ENCODE assay signal across 23 cellular contexts in genomic region chr10:11479307-11479706, GRCh38.
DNase-seq lines count a peak whose midpoint lies in the region; ATAC-seq and TF ChIP-seq lines count a peak whose summit lies in the region.
"Had no signal": no experiment of that assay in that cellular context is flagged by ENCODE, and none has a peak within 500 bp of the region (broad histone marks: within the 10 kb centered on the region; RNA-seq: fewer than 3 reads in every experiment).

No MANE protein-coding gene starts in this region.

- no peak overlapping the region for H3K4me3 Mint-ChIP-seq in CD4-positive, alpha-beta T cell
- H3K4me3 Mint-ChIP-seq in HFFc6 = no peak overlapping the region
- H3K4me3 Mint-ChIP-seq in activated T-helper 17 cell treated with anti-CD3 and anti-CD28 coated beads, Interleukin-2, amount 50 U/mL, for 72 hours = no peak overlapping the region
- peak overlapping the region in 4 of 10 donors; percentile 7 to 47 (median 32) for H3K4me3 Mint-ChIP-seq in naive thymus-derived CD8-positive, alpha-beta T cell
- H3K4me3 Mint-ChIP-seq: CD8-positive, alpha-beta memory T cell had no signal

- peak; percentile 24 for ATAC-seq in CD4-positive, alpha-beta T cell (ENCODE audit: poor library complexity)
- no peak for ATAC-seq in activated T-helper 17 cell treated with anti-CD3 and anti-CD28 coated beads, Interleukin-2, amount 50 U/mL, for 72 hours (replicated peaks)
- peak; percentile 47 to 65 for ATAC-seq in naive thymus-derived CD8-positive, alpha-beta T cell
- no peak for ATAC-seq in GM18867 (IDR thresholded peaks at IDR 0.05; ENCODE audit: unreplicated experiment)
- ATAC-seq: Panc1 had no signal

- POLR2A ChIA-PET in CD4-positive, alpha-beta T cell (lab: Charles Lee) = no interaction called here
- POLR2A ChIA-PET in naive thymus-derived CD8-positive, alpha-beta T cell (lab: Charles Lee) = interaction anchor here (0.6 kb wide), 1 partner anchor 361 kb away, joined by 3 read pairs; no protein-coding TSS in a partner anchor

- H3K36me3 Mint-ChIP-seq in CD4-positive, alpha-beta T cell (ENCODE audit: low read depth) = peaks cover 18% of the 10 kb centered on the region
- no peaks in the 10 kb centered on the region; the same call in 1 of the 2 replicates for H3K36me3 Mint-ChIP-seq in HFFc6 (ENCODE audit: low read depth)
- H3K36me3 Mint-ChIP-seq in activated T-helper 17 cell treated with anti-CD3 and anti-CD28 coated beads, Interleukin-2, amount 50 U/mL, for 72 hours (ENCODE audit: low read depth) = no peaks in the 10 kb centered on the region
- H3K36me3 Mint-ChIP-seq in naive thymus-derived CD8-positive, alpha-beta T cell = peaks cover 7 to 23% (median 13%) of the 10 kb centered on the region in 3 donors

- H3K27me3 Mint-ChIP-seq in CD4-positive, alpha-beta T cell = no peaks in the 10 kb centered on the region
- H3K27me3 Mint-ChIP-seq in HFFc6 (ENCODE audit: insufficient read depth) = no peaks in the 10 kb centered on the region
- H3K27me3 Mint-ChIP-seq in activated T-helper 17 cell treated with anti-CD3 and anti-CD28 coated beads, Interleukin-2, amount 50 U/mL, for 72 hours = no peaks in the 10 kb centered on the region
- H3K27me3 Mint-ChIP-seq in naive thymus-derived CD8-positive, alpha-beta T cell = no peaks in the 10 kb centered on the region

- H3K27ac ChIP-seq in CD4-positive, alpha-beta T cell (ENCODE audit: low read depth, low read length) = no peak overlapping the region
- H3K27ac ChIP-seq: BLaER1 treated with 17β-estradiol and CSF1 and Interleukin-3, amounts not matched to agents 10 nM and 100 nM had no signal

- no peaks in the 10 kb centered on the region for H3K9me3 Mint-ChIP-seq in CD4-positive, alpha-beta T cell
- H3K9me3 Mint-ChIP-seq in HFFc6 = no peaks in the 10 kb centered on the region
- H3K9me3 Mint-ChIP-seq in activated T-helper 17 cell treated with anti-CD3 and anti-CD28 coated beads, Interleukin-2, amount 50 U/mL, for 72 hours = no peaks in the 10 kb centered on the region
- H3K9me3 Mint-ChIP-seq in naive thymus-derived CD8-positive, alpha-beta T cell = no peaks in the 10 kb centered on the region
- H3K9me3 Mint-ChIP-seq: CD8-positive, alpha-beta memory T cell had no signal

- H3K27ac Mint-ChIP-seq in CD4-positive, alpha-beta T cell = no peak overlapping the region
- 0 out of 2 replicates have a peak overlapping the region, but pooled peaks have one; percentile 4 for H3K27ac Mint-ChIP-seq in HFFc6
- peak overlapping the region; percentile 15 for H3K27ac Mint-ChIP-seq in activated T-helper 17 cell treated with anti-CD3 and anti-CD28 coated beads, Interleukin-2, amount 50 U/mL, for 72 hours
- peak overlapping the region in 8 of 10 donors; percentile 15 to 83 (median 21) for H3K27ac Mint-ChIP-seq in naive thymus-derived CD8-positive, alpha-beta T cell

- peaks cover 12% of the 10 kb centered on the region for H3K4me1 Mint-ChIP-seq in CD4-positive, alpha-beta T cell (ENCODE audit: low read depth)
- peaks cover 13% of the 10 kb centered on the region for H3K4me1 Mint-ChIP-seq in HFFc6 (ENCODE audit: low read depth)
- H3K4me1 Mint-ChIP-seq in activated T-helper 17 cell treated with anti-CD3 and anti-CD28 coated beads, Interleukin-2, amount 50 U/mL, for 72 hours = peaks cover 11% of the 10 kb centered on the region
- H3K4me1 Mint-ChIP-seq in naive thymus-derived CD8-positive, alpha-beta T cell = peaks cover 9 to 26% (median 20%) of the 10 kb centered on the region in 4 donors

- CTCF ChIA-PET in CD4-positive, alpha-beta T cell (lab: Charles Lee) = no interaction called here

- no peak for TF ChIP-seq CTCF in CD4-positive, alpha-beta T cell (IDR thresholded peaks at IDR 0.05)
- no peak for TF ChIP-seq CTCF in HFFc6 (IDR thresholded peaks at IDR 0.05)

- no peaks in the 10 kb centered on the region for H3K9me3 ChIP-seq in CD4-positive, alpha-beta T cell (ENCODE audit: control insufficient read depth, low read length)
- H3K9me3 ChIP-seq: BLaER1 treated with 17β-estradiol and CSF1 and Interleukin-3, amounts not matched to agents 10 nM and 100 nM; MG63; SK-N-SH had no signal

- no peaks in the 10 kb centered on the region for H3K27me3 ChIP-seq in CD4-positive, alpha-beta T cell (ENCODE audit: control insufficient read depth, insufficient read depth, low read length)
- H3K27me3 ChIP-seq: BLaER1 treated with 17β-estradiol and CSF1 and Interleukin-3, amounts not matched to agents 10 nM and 100 nM; MG63 had no signal

- intact Hi-C loops in CD4-positive, alpha-beta T cell (cut with DNase I, micrococcal nuclease) = loop anchor here (10.0 kb wide), 3 partner anchors 205 to 365 kb away; no protein-coding TSS in a partner anchor

- DNase-seq in CD4-positive, alpha-beta T cell = no peak
- DNase-seq in HFFc6 (no peak), NCI-H1436 treated with DMSO at 0.1 percent for 48 hours (lab: John Stamatoyannopoulos, UW) (no peak), COLO668 (lab: John Stamatoyannopoulos, UW; ENCODE audit: unreplicated experiment) (no peak)
- DNase-seq in naive thymus-derived CD8-positive, alpha-beta T cell = peak in 3 of 10 donors; percentile 4 to 26 (median 7)
- no peak for DNase-seq in activated CD4-positive, alpha-beta T cell treated with anti-CD3 and anti-CD28 coated beads for 1 hour
- DNase-seq: DMS53, GF-D8, GOT3, MG63, NCI-H1105, NCI-H2081, NCI-H2171, NCI-H345, NCI-H524 treated with DMSO at 0.1 percent for 48 hours, NCI-H82, SIG-M5, SK-N-SH had no signal

Comparison
In these comparisons a context has a peak if more than half of its experiments do, and no peak if none do; other contexts are left out.
1. ATAC-seq: peak in CD4-positive, alpha-beta T cell (single experiment) and naive thymus-derived CD8-positive, alpha-beta T cell (2 of 2); none in activated T-helper 17 cell treated with anti-CD3 and anti-CD28 coated beads, Interleukin-2, amount 50 U/mL, for 72 hours (single experiment) and GM18867 (single experiment).